Comparison of ENCODE assay signal across 9 cellular contexts in the genomic region with DNA sequence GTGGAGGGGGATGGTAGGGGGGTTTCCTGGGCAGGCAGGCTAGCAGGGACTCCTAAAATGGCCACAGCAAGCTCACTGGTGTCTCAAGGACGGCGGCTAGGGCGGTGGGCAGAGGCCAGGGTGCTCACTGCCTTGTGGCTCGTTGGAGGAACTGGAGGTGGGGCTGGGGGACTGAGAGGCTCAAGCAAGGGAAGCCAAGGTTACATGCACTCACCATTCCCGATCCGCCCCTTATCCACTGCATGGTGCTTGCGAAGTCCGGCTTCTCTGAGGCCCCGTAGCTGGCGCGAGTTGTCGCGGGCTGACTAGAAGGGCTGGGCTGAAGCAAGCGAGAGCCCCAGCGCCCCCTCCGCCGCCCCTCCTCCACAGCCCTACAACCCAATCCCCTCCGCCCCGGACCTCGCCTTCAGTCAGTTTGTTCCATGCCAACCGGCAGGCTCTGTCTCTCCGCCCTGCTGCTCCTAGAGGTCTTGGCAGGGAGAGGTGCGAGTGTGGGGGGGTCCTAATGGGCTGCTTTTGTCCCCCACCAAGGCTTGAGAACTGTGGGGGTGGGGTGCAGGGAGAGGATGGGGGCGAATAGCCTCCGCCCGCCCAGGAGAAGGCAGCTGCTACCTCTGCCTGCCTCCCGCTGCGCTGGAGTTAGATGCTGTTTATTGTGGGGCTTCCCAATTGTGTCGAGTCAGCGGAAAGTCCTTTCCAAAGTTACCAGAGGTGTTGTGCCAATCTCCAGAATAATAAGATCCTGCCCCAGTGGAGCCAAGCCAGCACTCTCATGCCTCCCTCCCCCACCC. TPM values are rescaled to one million over a fixed set of nuclear protein-coding genes. Genes with fewer than 3 reads are reported as not detected.
DNase-seq lines count a peak whose midpoint lies in the region; ATAC-seq, FAIRE-seq and TF ChIP-seq lines count a peak whose summit lies in the region.
"Had no signal": no experiment of that assay in that cellular context is flagged by ENCODE, and none has a peak within 500 bp of the region (broad histone marks: within the 10 kb centered on the region; RNA-seq: fewer than 3 reads in every experiment).

A gene (minus strand): TSS at position 313 of the 791 bp plus-strand sequence. CDS start 69 bp downstream, at position 244.

- CTCF ChIA-PET in CD4-positive, alpha-beta memory T cell (lab: Charles Lee; ENCODE audit: partially characterized antibody): no interaction called here
- CTCF ChIA-PET in K562 (lab: Yijun Ruan, JAX; ENCODE audit: low intra/inter-chr PET ratio) (no interaction called here), GM10248 (lab: Yijun Ruan, JAX) (interaction anchor here (1.3 kb wide), 1 partner anchor 23 kb away, joined by 3 read pairs; no protein-coding TSS in a partner anchor)

- no peak for TF ChIP-seq CTCF in K562 (IDR thresholded peaks at IDR 0.05 in 2 of 3, conservative IDR thresholded peaks at IDR 0.05 in 1 of 3; ENCODE audit: insufficient read depth in 2 of 3, low read depth in 1 of 3, low read length in 3 of 3)
- no peak for TF ChIP-seq CTCF in GM10248 (IDR thresholded peaks at IDR 0.05; ENCODE audit: control extremely low read depth, extremely low read depth, low read depth, missing control alignments)

- TF ChIP-seq POLR2A in K562 (conservative IDR thresholded peaks at IDR 0.05): no peak

- POLR2A ChIA-PET in CD4-positive, alpha-beta memory T cell (lab: Charles Lee; ENCODE audit: partially characterized antibody): no interaction called here
- POLR2A ChIA-PET in K562 (lab: Yijun Ruan, JAX): no interaction called here
- POLR2A ChIA-PET in GM10248 (lab: Yijun Ruan, JAX): no interaction called here

- no peak for TF ChIP-seq EP300 in K562 (IDR thresholded peaks at IDR 0.05; ENCODE audit: low read length)

- peaks cover 4 to 5% of the 10 kb centered on the region in 2 donors for H3K27me3 Mint-ChIP-seq in CD4-positive, alpha-beta memory T cell
- no peaks in the 10 kb centered on the region for H3K27me3 Mint-ChIP-seq in IgD-negative memory B cell

- H3K9me3 Mint-ChIP-seq in CD4-positive, alpha-beta memory T cell: no peaks in the 10 kb centered on the region
- H3K9me3 Mint-ChIP-seq in IgD-negative memory B cell: no peaks in the 10 kb centered on the region

- no peaks in the 10 kb centered on the region for H3K27me3 ChIP-seq in CD4-positive, alpha-beta memory T cell (ENCODE audit: insufficient read depth, low read length)
- no peaks in the 10 kb centered on the region for H3K27me3 ChIP-seq in K562 (ENCODE audit: control insufficient read depth in 2 of 2, insufficient read depth in 2 of 2, low read length in 2 of 2)

- BruUV-seq in K562 (replicated peaks; lab: Mats Ljungman, UMichigan): no TSS peak

- 6% methylated on average over 11 of the region's 30 CpGs for WGBS in K562 (ENCODE audit: insufficient coverage, low coverage, missing lambda C conversion rate)

- intact Hi-C loops in CD4-positive, alpha-beta memory T cell (cut with micrococcal nuclease): no loop called here
- intact Hi-C loops in K562 (cut with micrococcal nuclease): no loop called here

- DNase-seq in CD4-positive, alpha-beta memory T cell: no peak
- DNase-seq in K562 (ENCODE audit: extremely low read depth in 1 of 4, low spot score in 3 of 4): no peak
- DNase-seq in iPS-NIHi7 (ENCODE audit: extremely low spot score): peak; percentile 65
- DNase-seq in skeletal muscle cell (ENCODE audit: low read depth): peak; percentile 1
- DNase-seq in stimulated activated naive CD4-positive, alpha-beta T cell treated with Interleukin-2 at 50 U/mL for 16 hours (lab: John Stamatoyannopoulos, UW): no peak
- no peak for DNase-seq in GM10248 (ENCODE audit: extremely low spot score)
- DNase-seq in DMS153 treated with DMSO at 0.1 percent for 48 hours (lab: John Stamatoyannopoulos, UW; ENCODE audit: unreplicated experiment): no peak

- H3K9me3 ChIP-seq in CD4-positive, alpha-beta memory T cell (ENCODE audit: control insufficient read depth in 1 of 2, low read length in 2 of 2): no peaks in the 10 kb centered on the region
- H3K9me3 ChIP-seq in K562 (replicated peaks; ENCODE audit: control insufficient read depth, insufficient read depth, low read depth, low read length): no peaks in the 10 kb centered on the region
- H3K9me3 ChIP-seq: neutrophil had no signal

- in situ Hi-C loops in K562 (cut with MboI): no loop called here

- H3K36me3 Mint-ChIP-seq in CD4-positive, alpha-beta memory T cell: no peaks in the 10 kb centered on the region
- no peaks in the 10 kb centered on the region for H3K36me3 Mint-ChIP-seq in IgD-negative memory B cell

- no peaks in the 10 kb centered on the region for H3K9me1 ChIP-seq in K562 (ENCODE audit: control insufficient read depth, insufficient read depth, low read length)

- no peak for ATAC-seq in K562

- FAIRE-seq in K562 (lab: Jason Lieb, UNC): no peak

- peak within 1 kb of the TSS; percentile 36 to 84 (median 60) for H3K4me3 Mint-ChIP-seq in CD4-positive, alpha-beta memory T cell
- H3K4me3 Mint-ChIP-seq in IgD-negative memory B cell: peak within 1 kb of the TSS in 3 of 4 donors; percentile 28 to 80 (median 72)

- H3K9ac ChIP-seq in K562 (ENCODE audit: insufficient read depth in 1 of 2, low read depth in 2 of 2, low read length in 2 of 2): no peak within 1 kb of the TSS

- no peaks in the 10 kb centered on the region for H4K20me1 ChIP-seq in K562 (replicated peaks; ENCODE audit: control insufficient read depth, insufficient read depth, low read length)

- H3K27ac ChIP-seq in CD4-positive, alpha-beta memory T cell (ENCODE audit: low read depth, low read length): no peak within 1 kb of the TSS
- H3K27ac ChIP-seq in K562 (ENCODE audit: extremely low read depth, low read depth, low read length): no peak within 1 kb of the TSS
- H3K27ac ChIP-seq: neutrophil had no signal

- no peak within 1 kb of the TSS for H3K4me3 ChIP-seq in CD4-positive, alpha-beta memory T cell (ENCODE audit: low read length in 2 of 2)
- H3K4me3 ChIP-seq in K562 (no peak within 1 kb of the TSS), skeletal muscle cell (ENCODE audit: low read depth, low read length) (peak within 1 kb of the TSS; percentile 42)

- no peak for TF ChIP-seq RAD21 in K562 (CRISPR knock-in tag; conservative IDR thresholded peaks at IDR 0.05 in 1 of 2, IDR thresholded peaks at IDR 0.05 in 1 of 2)

- no peaks in the 10 kb centered on the region for H3K4me1 ChIP-seq in CD4-positive, alpha-beta memory T cell (ENCODE audit: insufficient read depth, low read length)
- no peaks in the 10 kb centered on the region for H3K4me1 ChIP-seq in K562 (replicated peaks in 1 of 2; ENCODE audit: control insufficient read depth in 2 of 2, insufficient read depth in 2 of 2, low read length in 2 of 2)

- H3K4me1 Mint-ChIP-seq in CD4-positive, alpha-beta memory T cell: no peaks in the 10 kb centered on the region
- no peaks in the 10 kb centered on the region for H3K4me1 Mint-ChIP-seq in IgD-negative memory B cell

- H3K4me2 ChIP-seq in K562 (ENCODE audit: insufficient read depth, low read length): no peak within 1 kb of the TSS

- no peaks in the 10 kb centered on the region for H3K79me2 ChIP-seq in K562 (ENCODE audit: control insufficient read depth, insufficient read depth, low read length)

- no peaks in the 10 kb centered on the region for H3K36me3 ChIP-seq in CD4-positive, alpha-beta memory T cell (ENCODE audit: insufficient read depth, low read length)
- H3K36me3 ChIP-seq in K562 (ENCODE audit: control insufficient read depth, insufficient read depth, low read length): no peaks in the 10 kb centered on the region
- H3K36me3 ChIP-seq: neutrophil had no signal

- H3K27ac Mint-ChIP-seq in CD4-positive, alpha-beta memory T cell: peak within 1 kb of the TSS in 2 of 7 donors; percentile 37 to 60
- H3K27ac Mint-ChIP-seq in IgD-negative memory B cell: no peak within 1 kb of the TSS

- no peak within 1 kb of the TSS for H2AFZ ChIP-seq in K562 (ENCODE audit: low read depth, low read length)

TF ChIP-seq in K562, 482 proteins besides CTCF, POLR2A, EP300 and RAD21 (continues in another document):
- TF ChIP-seq ZNF316 (IDR thresholded peaks at IDR 0.05): peak; percentile 30; the same call in 1 of the 2 replicates
- no peak for TF ChIP-seq SUPT5H (IDR thresholded peaks at IDR 0.05)
- TF ChIP-seq TAF1 (IDR thresholded peaks at IDR 0.05; ENCODE audit: control insufficient read depth, extremely low read depth, insufficient read depth, low read length, severe bottlenecking): no peak
- no peak for TF ChIP-seq PCBP2 (IDR thresholded peaks at IDR 0.05; ENCODE audit: low read depth, low read length, poor library complexity, severe bottlenecking)
- no peak for TF ChIP-seq SAP30 (IDR thresholded peaks at IDR 0.05; ENCODE audit: borderline replicate concordance, insufficient read depth, low read depth, low read length, poor library complexity, severe bottlenecking)
- TF ChIP-seq MAFF (IDR thresholded peaks at IDR 0.05; ENCODE audit: low read length): peak; percentile 65
- no peak for TF ChIP-seq KLF6 (CRISPR knock-in tag; IDR thresholded peaks at IDR 0.05; ENCODE audit: borderline replicate concordance)
- TF ChIP-seq C11orf30 (IDR thresholded peaks at IDR 0.05; ENCODE audit: low read depth): peak; percentile 24; the same call in 1 of the 2 replicates
- no peak for TF ChIP-seq MCM5 (IDR thresholded peaks at IDR 0.05; ENCODE audit: low read depth)
- TF ChIP-seq ZNF75A (CRISPR knock-in tag; IDR thresholded peaks at IDR 0.05): no peak
- no peak for TF ChIP-seq ARNT (IDR thresholded peaks at IDR 0.05)

RNA-seq across cellular contexts. Expression of the gene that starts here (rescaled TPM):
- 10 to 100 TPM; 23.1 to 27.4 TPM for total RNA-seq in CD4-positive, alpha-beta memory T cell
- polyA plus RNA-seq in CD4-positive, alpha-beta memory T cell: 1 to 10 TPM; 4.4 to 4.7 TPM
- polyA plus RNA-seq in IgD-negative memory B cell: 5.2 TPM
- total RNA-seq in K562 (2011; cell fraction: chromatin; rRNA removed; ENCODE audit: low replicate concordance): 0.56 TPM in 1 of 2 replicates, not detected in the other
- total RNA-seq in K562 (2011; cell fraction: nucleolus; rRNA removed): 0.17 TPM in 1 of 2 replicates, not detected in the other
- 1.0 TPM in 1 of 2 replicates, not detected in the other for total RNA-seq in K562 (2011; cell fraction: nucleoplasm; rRNA removed)
- 0.23 TPM in 1 of 2 replicates, not detected in the other for total RNA-seq in K562 (2014; rRNA removed)
- total RNA-seq in K562 (2014; rRNA removed; fragmentation: Illumina TruSeq; extraction: Trizol): 0.15 TPM in 1 of 2 replicates, not detected in the other
- 0.11 TPM in 2 replicates for total RNA-seq in K562 (2015; rRNA removed; fragmentation: Illumina TruSeq; extraction: Trizol)
- 0.24 and 0.25 TPM in 2 replicates for total RNA-seq in K562 (2021)
- polyA plus RNA-seq in K562 (2011; rRNA removed): 0.05 and 0.20 TPM in 2 replicates
- 0.01 TPM in 1 of 2 replicates, not detected in the other for polyA plus RNA-seq in K562 (2011; cell fraction: cytosol; rRNA removed)
- polyA plus RNA-seq in K562 (2011; cell fraction: nucleus; rRNA removed): 0.03 and 0.18 TPM in 2 replicates
- 0.14 and 0.50 TPM in 2 replicates for polyA plus RNA-seq in K562 (2012)
- polyA plus RNA-seq in K562 (2014; fragmentation: Illumina TruSeq; extraction: Trizol): 0.10 and 0.35 TPM in 2 replicates
- not detected for polyA plus RNA-seq in K562 (2014; fragmentation: Nextera tagmentation; extraction: Ambion mirVana)
- polyA plus RNA-seq in K562 (2014; rRNA removed): 0.03 and 0.09 TPM in 2 replicates
- polyA minus RNA-seq in K562 (2011; rRNA and poly(A)+ RNA removed): 0.15 TPM in 1 of 2 replicates, not detected in the other
- polyA minus RNA-seq in K562 (2011; cell fraction: cytosol; rRNA and poly(A)+ RNA removed): not detected in 2 replicates
- polyA minus RNA-seq in K562 (2011; cell fraction: nucleus; rRNA and poly(A)+ RNA removed): 0.13 TPM in 1 of 2 replicates, not detected in the other

Comparison
In these comparisons a context has a peak if more than half of its experiments do, and no peak if none do; other contexts are left out.
1. RNA of the gene that starts here (total RNA-seq): 23.1 to 27.4 TPM in CD4-positive, alpha-beta memory T cell; 0.11 to 1.0 TPM in K562; every median in the first group is over 10 times any median in the second.
2. DNase-seq: peak in iPS-NIHi7 (single experiment) and skeletal muscle cell (single experiment); none in CD4-positive, alpha-beta memory T cell (0 of 5), K562 (0 of 4), stimulated activated naive CD4-positive, alpha-beta T cell treated with Interleukin-2 at 50 U/mL for 16 hours (single experiment), GM10248 (single experiment) and DMS153 treated with DMSO at 0.1 percent for 48 hours (single experiment).